Comparison of ENCODE assay signal across 11 cellular contexts in the genomic region with DNA sequence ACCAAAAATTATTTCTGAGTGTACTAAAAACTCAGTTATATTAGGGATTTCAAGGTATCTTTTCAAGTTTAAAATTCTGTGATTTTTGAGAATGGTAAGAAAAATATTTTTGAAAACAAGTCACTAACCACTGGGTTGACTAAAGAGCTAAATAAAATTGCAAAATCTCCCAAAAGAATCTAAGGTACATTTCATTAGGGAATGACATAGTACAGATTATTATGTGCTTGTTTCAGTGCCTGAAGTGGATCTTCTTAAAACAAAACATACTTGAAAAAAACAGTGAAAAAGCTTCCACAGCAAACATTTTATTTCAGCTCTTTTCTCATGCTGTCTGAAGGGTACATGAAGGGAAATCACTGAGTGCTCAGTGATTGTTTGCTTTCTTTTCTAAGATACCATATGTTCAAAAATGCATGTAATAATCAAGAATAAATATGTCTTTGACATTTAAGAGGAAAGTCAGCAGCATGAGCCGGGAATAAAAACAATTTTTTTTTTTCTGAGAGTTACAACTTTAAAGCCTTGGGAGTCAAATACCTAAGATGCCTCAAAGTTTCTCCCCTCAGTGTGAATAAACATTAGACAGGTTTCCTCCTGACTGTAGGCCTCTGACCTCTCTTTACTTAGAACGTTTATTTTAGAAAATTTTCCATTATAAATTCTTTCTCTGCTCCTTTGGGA.
DNase-seq lines count a peak whose midpoint lies in the region; ATAC-seq, FAIRE-seq and TF ChIP-seq lines count a peak whose summit lies in the region.
"Had no signal": no experiment of that assay in that cellular context is flagged by ENCODE, and none has a peak within 500 bp of the region (broad histone marks: within the 10 kb centered on the region; RNA-seq: fewer than 3 reads in every experiment).

No MANE protein-coding gene starts in this region.

- H3K4me1 ChIP-seq in muscle layer of duodenum (ENCODE audit: control insufficient read depth in 1 of 2, insufficient read depth in 2 of 2, low read length in 2 of 2) (peaks cover 4 to 10% of the 10 kb centered on the region in 2 donors), urinary bladder (ENCODE audit: insufficient read depth) (no peaks in the 10 kb centered on the region), small intestine (ENCODE audit: control insufficient read depth in 2 of 2, insufficient read depth in 1 of 2, low read depth in 1 of 2, low read length in 1 of 2) (peaks cover 0 to 2% of the 10 kb centered on the region in 2 donors)

- H3K27ac ChIP-seq in muscle layer of duodenum (ENCODE audit: low read length) (peak overlapping the region; percentile 2), urinary bladder (ENCODE audit: low read depth) (peak overlapping the region; percentile 77), small intestine (ENCODE audit: low read depth in 1 of 2, low read length in 1 of 2) (peak overlapping the region in 1 of 2 donors; percentile 58)

- intact Hi-C loops in natural killer cell (cut with micrococcal nuclease), result no loop called here

- H3K27me3 ChIP-seq in muscle layer of duodenum (ENCODE audit: low read depth, low read length) (no peaks in the 10 kb centered on the region), small intestine (ENCODE audit: control insufficient read depth in 2 of 2, insufficient read depth in 2 of 2, low read length in 2 of 2) (no peaks in the 10 kb centered on the region)

- no peak for FAIRE-seq in small intestine (lab: Jason Lieb, UNC)

- no peak for ATAC-seq in natural killer cell
- no peak for ATAC-seq in activated CD4-positive, CD25-positive, alpha-beta regulatory T cell treated with anti-CD3 and anti-CD28 coated beads, Interleukin-2, amount 50 U/mL, for 24 hours
- ATAC-seq: naive thymus-derived CD8-positive, alpha-beta T cell had no signal

- 13% methylated on average over 2 of the region's 2 CpGs for WGBS in urinary bladder
- WGBS in small intestine, 3 donors, result 24 to 34% (median 27%) methylated on average over 2 of the region's 2 CpGs

- H3K27ac Mint-ChIP-seq in endothelial cell (ENCODE audit: unreplicated experiment), result peak overlapping the region; percentile 79
- no peak overlapping the region for H3K27ac Mint-ChIP-seq in natural killer cell
- H3K27ac Mint-ChIP-seq: activated CD4-positive, alpha-beta T cell treated with anti-CD3 and anti-CD28 coated beads, Interleukin-2, amount 10 ng/mL, durations not matched to agents 7 days and 5 days; naive thymus-derived CD8-positive, alpha-beta T cell had no signal

- H3K4me3 ChIP-seq in muscle layer of duodenum (ENCODE audit: low read depth in 1 of 2, low read length in 2 of 2) (no peak overlapping the region), urinary bladder (ENCODE audit: low read depth, low read length) (no peak overlapping the region), small intestine (ENCODE audit: low read depth in 1 of 2, low read length in 2 of 2) (no peak overlapping the region)

- H3K36me3 Mint-ChIP-seq in endothelial cell (ENCODE audit: low read depth, unreplicated experiment) (no peaks in the 10 kb centered on the region), natural killer cell (no peaks in the 10 kb centered on the region)
- H3K36me3 Mint-ChIP-seq: naive thymus-derived CD8-positive, alpha-beta T cell had no signal

- DNase-seq in NCI-H226 (peak; percentile 55), endothelial cell (ENCODE audit: low spot score) (no peak), natural killer cell (no peak), small intestine (no peak)
- DNase-seq: activated CD4-positive, alpha-beta T cell treated with anti-CD3 and anti-CD28 coated beads, Interleukin-2, amount 10 ng/mL, durations not matched to agents 7 days and 5 days; naive thymus-derived CD8-positive, alpha-beta T cell; NCI-H2081; SHP77 treated with DMSO at 0.1 percent for 48 hours had no signal

- no peaks in the 10 kb centered on the region for H3K9me3 ChIP-seq in muscle layer of duodenum (ENCODE audit: control insufficient read depth in 1 of 2, low read length in 2 of 2)
- H3K9me3 ChIP-seq in small intestine (ENCODE audit: control insufficient read depth, low read depth), result no peaks in the 10 kb centered on the region

- H3K27me3 Mint-ChIP-seq in endothelial cell (ENCODE audit: unreplicated experiment) (no peaks in the 10 kb centered on the region), natural killer cell (ENCODE audit: low read depth in 2 of 2) (no peaks in the 10 kb centered on the region)
- H3K27me3 Mint-ChIP-seq: activated CD4-positive, alpha-beta T cell treated with anti-CD3 and anti-CD28 coated beads, Interleukin-2, amount 10 ng/mL, durations not matched to agents 7 days and 5 days; naive thymus-derived CD8-positive, alpha-beta T cell had no signal

- H3K4me1 Mint-ChIP-seq in endothelial cell (ENCODE audit: unreplicated experiment) (peaks cover 4% of the 10 kb centered on the region), natural killer cell (no peaks in the 10 kb centered on the region)
- H3K4me1 Mint-ChIP-seq: activated CD4-positive, alpha-beta T cell treated with anti-CD3 and anti-CD28 coated beads, Interleukin-2, amount 10 ng/mL, durations not matched to agents 7 days and 5 days; naive thymus-derived CD8-positive, alpha-beta T cell had no signal

- H3K9me3 Mint-ChIP-seq in endothelial cell (ENCODE audit: unreplicated experiment) (no peaks in the 10 kb centered on the region), natural killer cell (peaks cover 15 to 18% of the 10 kb centered on the region in 2 donors)
- H3K9me3 Mint-ChIP-seq: activated CD4-positive, alpha-beta T cell treated with anti-CD3 and anti-CD28 coated beads, Interleukin-2, amount 10 ng/mL, durations not matched to agents 7 days and 5 days had no signal

- H3K36me3 ChIP-seq in muscle layer of duodenum (ENCODE audit: control insufficient read depth in 1 of 2, insufficient read depth in 2 of 2, low read length in 2 of 2) (no peaks in the 10 kb centered on the region), urinary bladder (ENCODE audit: insufficient read depth) (no peaks in the 10 kb centered on the region), small intestine (ENCODE audit: control insufficient read depth in 2 of 2, insufficient read depth in 2 of 2, low read length in 2 of 2) (no peaks in the 10 kb centered on the region)

- no peak overlapping the region for H3K4me3 Mint-ChIP-seq in endothelial cell (ENCODE audit: unreplicated experiment)
- H3K4me3 Mint-ChIP-seq in natural killer cell, result no peak overlapping the region
- H3K4me3 Mint-ChIP-seq: activated CD4-positive, alpha-beta T cell treated with anti-CD3 and anti-CD28 coated beads, Interleukin-2, amount 10 ng/mL, durations not matched to agents 7 days and 5 days; naive thymus-derived CD8-positive, alpha-beta T cell had no signal

- TF ChIP-seq CTCF in endothelial cell (IDR thresholded peaks at IDR 0.05; ENCODE audit: unreplicated experiment) (no peak), natural killer cell (IDR thresholded peaks at IDR 0.05) (no peak)
